Comparison of ENCODE assay signal across 1 cellular context in the genomic region with DNA sequence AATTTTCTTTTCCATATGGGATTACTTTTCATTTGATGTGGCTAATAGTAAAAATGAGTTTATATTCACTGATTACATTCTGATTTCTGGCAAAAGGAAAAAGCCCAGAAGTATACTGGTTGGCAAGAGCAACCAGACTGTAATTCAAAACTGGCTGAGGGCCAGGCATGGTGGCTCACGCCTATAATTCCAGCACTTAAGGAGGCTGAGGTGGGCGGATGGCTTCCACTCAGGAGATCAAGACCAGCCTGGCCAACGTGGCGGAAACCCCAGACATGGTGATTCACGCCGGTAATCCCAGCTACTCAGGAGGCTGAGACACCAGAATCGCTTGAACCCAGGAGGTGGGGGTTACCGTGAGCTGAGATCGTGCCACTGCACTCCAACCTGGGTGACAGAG.
TF ChIP-seq lines count a peak whose summit lies in the region.

No MANE protein-coding gene starts in this region.

TF ChIP-seq in endothelial cell of umbilical vein, 7 proteins besides CTCF, POLR2A, EP300 and RAD21:
- TF ChIP-seq EZH2 (IDR thresholded peaks at IDR 0.05; ENCODE audit: borderline replicate concordance, low read depth, low read length, severe bottlenecking) (no peak), MYC (IDR thresholded peaks at IDR 0.05; ENCODE audit: low read depth, low read length) (no peak), FOS (IDR thresholded peaks at IDR 0.05; ENCODE audit: borderline replicate concordance, insufficient read depth, low read length) (no peak), POLR2AphosphoS5 (IDR thresholded peaks at IDR 0.05; ENCODE audit: insufficient read depth, low read depth, low read length) (no peak), GATA2 (IDR thresholded peaks at IDR 0.05; ENCODE audit: insufficient read depth, insufficient read length, low read depth, low read length) (no peak), JUN (IDR thresholded peaks at IDR 0.05; ENCODE audit: borderline replicate concordance, insufficient read depth, insufficient read length, low read depth) (no peak)
- TF ChIP-seq, protein P1, sequence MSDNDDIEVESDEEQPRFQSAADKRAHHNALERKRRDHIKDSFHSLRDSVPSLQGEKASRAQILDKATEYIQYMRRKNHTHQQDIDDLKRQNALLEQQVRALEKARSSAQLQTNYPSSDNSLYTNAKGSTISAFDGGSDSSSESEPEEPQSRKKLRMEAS (IDR thresholded peaks at IDR 0.05; ENCODE audit: insufficient read depth, insufficient read length) = no peak
